15 cellular contexts compared by ENCODE assay signal in genomic region chr6:18920701-18921100, GRCh38.
DNase-seq lines count a peak whose midpoint lies in the region; ATAC-seq and TF ChIP-seq lines count a peak whose summit lies in the region.
"Had no signal": no experiment of that assay in that cellular context is flagged by ENCODE, and none has a peak within 500 bp of the region (broad histone marks: within the 10 kb centered on the region; RNA-seq: fewer than 3 reads in every experiment).

No MANE protein-coding gene starts in this region.

- no peak for ATAC-seq in aorta (ENCODE audit: low FRiP score)
- ATAC-seq: CD8-positive, alpha-beta T cell had no signal

- intact Hi-C loops in ovary (cut with DNase I) (loop anchor here in 1 of 4 donors (1.0 kb wide), 1 partner anchor 10 kb away; no protein-coding TSS in a partner anchor), aorta (cut with DNase I) (no loop called here)

- no peaks in the 10 kb centered on the region for H3K27me3 ChIP-seq in OCI-LY3 (ENCODE audit: low read depth, low read length)
- H3K27me3 ChIP-seq in mesendoderm (ENCODE audit: insufficient read depth, low read length, poor library complexity), result no peaks in the 10 kb centered on the region
- H3K27me3 ChIP-seq in ovary, result no peaks in the 10 kb centered on the region
- no peaks in the 10 kb centered on the region for H3K27me3 ChIP-seq in aorta (ENCODE audit: control insufficient read depth in 1 of 2, insufficient read depth in 2 of 2, low read length in 1 of 2)

- no peak overlapping the region for H3K23ac ChIP-seq in mesendoderm (ENCODE audit: low read length)

- no peak overlapping the region for H2AFZ ChIP-seq in OCI-LY3 (ENCODE audit: low read depth, low read length)

- H4K20me1 ChIP-seq in OCI-LY3 (ENCODE audit: insufficient read depth, low read length), result no peaks in the 10 kb centered on the region

- no peaks in the 10 kb centered on the region for H3K79me1 ChIP-seq in mesendoderm (ENCODE audit: low read length)

- no peak for TF ChIP-seq CTCF in OCI-LY3 (IDR thresholded peaks at IDR 0.05; ENCODE audit: low read depth, low read length)
- TF ChIP-seq CTCF in ovary (IDR thresholded peaks at IDR 0.05), result no peak

- H2BK15ac ChIP-seq in mesendoderm (replicated peaks; ENCODE audit: low read depth), result no peak overlapping the region

- no peak overlapping the region for H3K18ac ChIP-seq in mesendoderm (ENCODE audit: low read length)

- H3K4me1 ChIP-seq in OCI-LY3 (ENCODE audit: low read length), result peaks cover 24% of the 10 kb centered on the region
- no peaks in the 10 kb centered on the region for H3K4me1 ChIP-seq in mesendoderm (ENCODE audit: control insufficient read depth, low read depth, low read length)
- no peaks in the 10 kb centered on the region for H3K4me1 ChIP-seq in ovary (ENCODE audit: insufficient read depth)
- no peaks in the 10 kb centered on the region for H3K4me1 ChIP-seq in aorta (ENCODE audit: control insufficient read depth in 1 of 2, insufficient read depth in 2 of 2, low read length in 2 of 2)
- H3K4me1 ChIP-seq: Caco-2 had no signal

- H4K5ac ChIP-seq in mesendoderm (ENCODE audit: low read length), result no peak overlapping the region

- no peak overlapping the region for H3K4ac ChIP-seq in mesendoderm (ENCODE audit: low read depth, low read length)

- H3K9me3 ChIP-seq in OCI-LY3 (ENCODE audit: insufficient read depth, low read length) (no peaks in the 10 kb centered on the region), ovary (no peaks in the 10 kb centered on the region), aorta (ENCODE audit: control insufficient read depth, low read length) (no peaks in the 10 kb centered on the region)
- H3K9me3 ChIP-seq: Caco-2 had no signal

- peak; percentile 4 for DNase-seq in DMS 273 (lab: John Stamatoyannopoulos, UW; ENCODE audit: unreplicated experiment)
- no peak for DNase-seq in DMS 273 treated with DMSO at 0.1 percent for 48 hours (lab: John Stamatoyannopoulos, UW)
- DNase-seq in mesendoderm, result peak; percentile 7
- no peak for DNase-seq in ovary
- DNase-seq in midbrain (lab: John Stamatoyannopoulos, UW), result no peak
- DNase-seq in aorta, result no peak
- DNase-seq: Caco-2; CD8-positive, alpha-beta T cell; DMS79 treated with DMSO at 0.1 percent for 48 hours; EL; GOT3; HCEC 1CT; HFFc6 had no signal

- H3K36me3 ChIP-seq in OCI-LY3 (replicated peaks; ENCODE audit: low read depth, low read length) (no peaks in the 10 kb centered on the region), mesendoderm (ENCODE audit: control insufficient read depth, insufficient read depth, low read length) (no peaks in the 10 kb centered on the region), ovary (no peaks in the 10 kb centered on the region), aorta (ENCODE audit: control insufficient read depth in 1 of 2, insufficient read depth in 2 of 2, low read length in 1 of 2) (no peaks in the 10 kb centered on the region)

- H3K4me3 ChIP-seq in OCI-LY3 (ENCODE audit: low read length) (no peak overlapping the region), mesendoderm (ENCODE audit: low read length) (no peak overlapping the region), ovary (no peak overlapping the region), aorta (ENCODE audit: low read length in 2 of 2) (no peak overlapping the region)

- H3K27ac ChIP-seq in OCI-LY3 (ENCODE audit: low read length) (no peak overlapping the region), mesendoderm (ENCODE audit: low read depth, low read length) (no peak overlapping the region), ovary (no peak overlapping the region), aorta (ENCODE audit: low read depth in 1 of 2, low read length in 2 of 2) (no peak overlapping the region)
- H3K27ac ChIP-seq: 22Rv1 had no signal

- no CpG with 5 or more reads among the region's 3 CpGs for WGBS in mesendoderm (ENCODE audit: extremely low coverage, insufficient coverage, low lambda C conversion rate)
- 75 to 87% (median 83%) methylated on average over 3 of the region's 3 CpGs for WGBS in ovary, 3 donors
- 90 to 93% methylated on average over 3 of the region's 3 CpGs for WGBS in aorta, 2 donors

- H4K8ac ChIP-seq in mesendoderm (ENCODE audit: low read depth, low read length), result no peak overlapping the region

- no peak overlapping the region for H2BK5ac ChIP-seq in mesendoderm (ENCODE audit: low read length)

- H3K4me2 ChIP-seq in OCI-LY3 (ENCODE audit: low read length) (peak overlapping the region; percentile 62), mesendoderm (ENCODE audit: low read length) (no peak overlapping the region)

- no peak overlapping the region for H2AK5ac ChIP-seq in mesendoderm (ENCODE audit: low read length)

- H2BK120ac ChIP-seq in mesendoderm (ENCODE audit: low read depth, low read length), result no peak overlapping the region

- TF ChIP-seq POLR2A in ovary (IDR thresholded peaks at IDR 0.05), result no peak

- H3K79me2 ChIP-seq in OCI-LY3 (ENCODE audit: low read length) (no peaks in the 10 kb centered on the region), mesendoderm (ENCODE audit: control insufficient read depth, insufficient read depth, low read length) (no peaks in the 10 kb centered on the region)

- H3K9ac ChIP-seq in OCI-LY3 (ENCODE audit: low read length) (no peak overlapping the region), mesendoderm (ENCODE audit: low read length) (no peak overlapping the region)

- H3K56ac ChIP-seq in mesendoderm (ENCODE audit: low read length), result no peak overlapping the region

- TF ChIP-seq EP300 in ovary (IDR thresholded peaks at IDR 0.05), result no peak

Comparison
In these comparisons a context has a peak if more than half of its experiments do, and no peak if none do; other contexts are left out.
1. DNase-seq: peak in DMS 273 (single experiment) and mesendoderm (single experiment); none in DMS 273 treated with DMSO at 0.1 percent for 48 hours (single experiment), ovary (0 of 5), midbrain (single experiment) and aorta (0 of 2).